3 cellular contexts compared by ENCODE assay signal in the genomic region with DNA sequence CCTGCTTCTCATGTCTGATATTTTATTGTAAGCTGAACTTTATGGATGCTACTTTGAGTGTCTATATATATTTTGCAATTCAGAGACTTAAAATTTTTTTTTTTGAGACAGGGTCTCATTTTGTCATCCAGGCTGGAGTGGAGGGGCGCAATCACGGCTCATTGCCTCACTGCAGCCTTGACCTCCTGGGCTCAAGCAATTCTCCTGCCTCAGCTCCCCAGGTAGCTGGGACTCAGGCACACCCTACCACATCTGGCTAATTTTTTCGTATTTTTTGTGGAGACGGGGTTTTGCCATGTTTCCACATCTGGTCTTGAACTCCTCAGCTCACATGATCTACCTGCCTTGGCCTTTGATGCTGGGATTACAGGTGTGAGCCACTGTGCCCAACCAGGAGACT.
"Had no signal": no experiment of that assay in that cellular context is flagged by ENCODE, and none has a peak within 500 bp of the region (broad histone marks: within the 10 kb centered on the region; RNA-seq: fewer than 3 reads in every experiment).

No MANE protein-coding gene starts in this region.

- H3K4me3 ChIP-seq: GM12878 had no signal

- DNase-seq: GDM1, GF-D8 had no signal
